ENCODE assay signal across 29 cellular contexts in the genomic region with DNA sequence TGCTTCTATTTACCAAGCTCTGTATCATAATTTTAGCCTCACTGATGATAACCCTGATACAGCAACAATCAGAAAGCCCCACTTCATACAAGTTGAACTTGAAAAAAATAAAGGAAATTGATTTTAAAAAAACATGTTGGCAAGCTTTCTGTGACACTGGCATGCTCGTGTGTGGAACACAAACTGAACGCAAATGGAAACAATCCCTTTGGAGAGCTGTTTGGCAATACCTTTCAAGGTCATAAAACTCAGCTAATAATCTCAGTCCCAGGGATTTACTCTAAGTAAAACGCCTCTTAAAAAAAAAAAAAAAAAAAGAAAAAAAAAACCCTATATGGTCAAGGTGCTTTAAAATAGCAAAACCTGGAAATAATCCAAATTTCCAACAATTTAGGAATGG.
"Had no signal": no experiment of that assay in that cellular context is flagged by ENCODE, and none has a peak within 500 bp of the region (broad histone marks: within the 10 kb centered on the region; RNA-seq: fewer than 3 reads in every experiment).

No MANE protein-coding gene starts in this region.

- DNase-seq: activated CD4-positive, alpha-beta T cell treated with anti-CD3 and anti-CD28 coated beads for 48 hours; activated CD4-positive, alpha-beta T cell treated with anti-CD3 and anti-CD28 coated beads, Interleukin-2, amount 50 U/mL, for 48 hours; activated CD8-positive, alpha-beta memory T cell treated with anti-CD3 and anti-CD28 coated beads for 24 hours; activated effector memory CD4-positive, alpha-beta T cell treated with anti-CD3 and anti-CD28 coated beads, Interleukin-2, amount 50 U/mL, for 16 hours; activated naive CD4-positive, alpha-beta T cell treated with anti-CD3 and anti-CD28 coated beads, Interleukin-2, amount 10 ng/mL, durations not matched to agents 7 days and 5 days; activated naive CD8-positive, alpha-beta T cell treated with anti-CD3 and anti-CD28 coated beads, Interleukin-2, amount 10 ng/mL, durations not matched to agents 7 days and 5 days; amniotic stem cell; caudate nucleus; cortex of kidney; effector memory CD8-positive, alpha-beta T cell; foreskin melanocyte; heart right ventricle; left ventricle myocardium superior; mammary epithelial cell; naive B cell; nephron progenitor cell; ovary; stimulated activated CD4-positive, alpha-beta T cell treated with anti-CD3 and anti-CD28 coated beads, Interleukin-1b, Interleukin-23, amount 100 ng/mL, for 48 hours; stimulated activated CD4-positive, alpha-beta T cell treated with anti-CD3 and anti-CD28 coated beads, Interleukin-4, amount 100 ng/mL, for 4 hours; stimulated activated CD8-positive, alpha-beta memory T cell treated with anti-CD3 and anti-CD28 coated beads, Interleukin-4, amount 100 ng/mL, for 48 hours; stomach; T-helper 17 cell; T1000; WERI-Rb-1 had no signal

- H3K36me3 ChIP-seq: heart right ventricle, ovary, prostate gland, stomach, tibial nerve, WERI-Rb-1 had no signal

- H3K4me3 ChIP-seq: heart right ventricle, ovary, prostate gland, smooth muscle cell, stomach, tibial nerve had no signal

- ATAC-seq: activated CD4-positive, CD25-positive, alpha-beta regulatory T cell treated with anti-CD3 and anti-CD28 coated beads, Interleukin-2, amount 50 U/mL, for 24 hours; effector memory CD8-positive, alpha-beta T cell; heart right ventricle; left ventricle myocardium superior; stimulated activated memory B cell treated with anti-CD40 and anti-IgM and Interleukin-4, amounts not matched to agents 10 μg/mL and 1 μg/mL and 100 μg/mL, for 72 hours; T-helper 17 cell had no signal

- H3K27me3 ChIP-seq: heart right ventricle, ovary, stomach, tibial nerve had no signal

- H3K27ac ChIP-seq: heart right ventricle, stomach, tibial nerve, WERI-Rb-1 had no signal

- H3K9me3 ChIP-seq: heart right ventricle, ovary, prostate gland, stomach, tibial nerve had no signal
